In the genomic region with DNA sequence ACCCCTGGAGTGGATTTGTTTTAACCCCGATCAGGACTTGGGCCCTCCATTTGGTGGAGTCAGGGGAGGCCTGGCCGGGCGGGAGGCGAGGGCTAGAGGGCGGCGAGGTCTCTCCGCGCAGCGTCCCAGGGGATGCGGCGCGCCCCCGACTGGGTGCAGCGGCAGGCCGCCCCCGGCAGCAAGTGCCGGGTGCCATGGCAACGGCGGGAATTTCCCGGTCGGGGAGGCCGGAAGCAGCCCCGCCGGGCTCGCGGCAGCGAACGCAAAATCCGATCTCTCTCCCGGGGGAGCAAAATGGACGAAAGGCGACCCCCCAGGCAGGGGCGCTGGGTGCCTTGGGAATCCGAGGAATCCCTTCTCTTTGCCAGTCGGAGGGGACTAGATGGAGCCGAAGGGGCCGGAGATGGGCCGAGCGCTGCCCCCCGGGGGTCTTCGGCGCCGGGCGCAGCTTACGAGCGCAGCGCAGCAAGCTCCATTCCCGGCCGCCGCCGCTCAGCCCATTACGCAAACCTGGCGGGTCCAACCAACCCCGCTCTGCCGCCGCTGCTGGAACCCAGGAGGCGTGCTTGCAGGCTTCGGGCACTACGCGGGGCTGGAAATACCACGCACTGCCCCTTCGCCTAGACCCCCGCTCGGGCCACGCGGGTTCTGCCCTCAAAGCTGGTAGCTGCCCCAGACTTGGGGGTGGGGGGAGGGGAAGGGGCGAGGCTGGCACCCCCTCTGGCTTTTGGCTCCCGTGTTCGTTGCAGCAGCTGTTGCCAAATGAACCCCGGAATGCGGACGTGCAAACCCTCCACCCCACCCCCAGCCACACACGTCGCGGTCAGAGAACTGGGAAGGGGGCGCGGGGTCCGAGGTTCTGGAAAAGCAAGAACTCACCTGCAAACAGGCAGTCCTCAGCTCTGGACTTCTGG, we compare ENCODE assay signal across 8 cellular contexts.
DNase-seq lines count a peak whose midpoint lies in the region; ATAC-seq, FAIRE-seq and TF ChIP-seq lines count a peak whose summit lies in the region.
"Not testable (repeated sequence)": the region's sequence is repeated elsewhere in the genome, so short reads cannot be mapped to it uniquely, and the experiment has no call there.

No MANE protein-coding gene starts in this region.

- not testable (repeated sequence) for H3K27me3 ChIP-seq in BJ (ENCODE audit: control insufficient read depth, insufficient read depth, low read length); Karpas-422 (ENCODE audit: low read length)

- not testable (repeated sequence) for H3K9me3 Mint-ChIP-seq in activated B cell treated with CpG ODN at 0.5 μM for 24 hours; effector memory CD8-positive, alpha-beta T cell

- H3K4me2 ChIP-seq in Karpas-422 (ENCODE audit: low read depth, low read length, poor library complexity, severe bottlenecking): peak overlapping the region; percentile 44

- H3K4me3 Mint-ChIP-seq in activated B cell treated with CpG ODN at 0.5 μM for 24 hours: peak overlapping the region; percentile 90
- peak overlapping the region; percentile 72 to 85 for H3K4me3 Mint-ChIP-seq in effector memory CD8-positive, alpha-beta T cell

- intact Hi-C loops in activated B cell treated with CpG ODN at 0.5 μM for 24 hours (cut with micrococcal nuclease); kidney (cut with DNase I); posterior cingulate gyrus (cut with DNase I): not testable (repeated sequence)

- H3K4me3 ChIP-seq in BJ (ENCODE audit: low read depth, low read length): peak overlapping the region; percentile 41
- not testable (repeated sequence) for H3K4me3 ChIP-seq in Karpas-422 (ENCODE audit: low read length); kidney (ENCODE audit: low read length in 2 of 2)

- not testable (repeated sequence) for H3K36me3 ChIP-seq in BJ (ENCODE audit: control insufficient read depth, insufficient read depth, low read length); Karpas-422 (ENCODE audit: insufficient read depth, low read length); kidney (ENCODE audit: control insufficient read depth in 1 of 2, insufficient read depth in 2 of 2, low read length in 2 of 2)

- H3K27ac Mint-ChIP-seq in activated B cell treated with CpG ODN at 0.5 μM for 24 hours: peak overlapping the region; percentile 93
- peak overlapping the region; percentile 77 to 96 for H3K27ac Mint-ChIP-seq in effector memory CD8-positive, alpha-beta T cell

- not testable (repeated sequence) for FAIRE-seq in kidney (lab: Jason Lieb, UNC)

- H3K79me2 ChIP-seq in Karpas-422 (ENCODE audit: low read length): not testable (repeated sequence)

- H3K27me3 Mint-ChIP-seq in activated B cell treated with CpG ODN at 0.5 μM for 24 hours; effector memory CD8-positive, alpha-beta T cell: not testable (repeated sequence)

- POLR2A ChIA-PET in BJ (lab: Charles Lee); activated B cell treated with CpG ODN at 0.5 μM for 24 hours (lab: Charles Lee): not testable (repeated sequence)

- H3K36me3 Mint-ChIP-seq in activated B cell treated with CpG ODN at 0.5 μM for 24 hours (ENCODE audit: low read depth): not testable (repeated sequence)
- peaks cover 13% of the 10 kb centered on the region for H3K36me3 Mint-ChIP-seq in effector memory CD8-positive, alpha-beta T cell (ENCODE audit: insufficient read depth)

- CTCF ChIA-PET in BJ (lab: Yijun Ruan, JAX); activated B cell treated with CpG ODN at 0.5 μM for 24 hours (lab: Charles Lee): not testable (repeated sequence)

- H2AFZ ChIP-seq in Karpas-422 (ENCODE audit: low read length): not testable (repeated sequence)

- DNase-seq in BJ (ENCODE audit: low read depth); Karpas-422: not testable (repeated sequence)
- DNase-seq in activated B cell treated with CpG ODN at 0.5 μM for 24 hours: peak; percentile 67
- DNase-seq in activated gamma-delta T cell treated with anti-CD3 and anti-CD28 coated beads, Interleukin-2, amount 50 U/mL, for 16 hours (ENCODE audit: low read depth): peak; percentile 32
- peak; percentile 50 to 68 (median 59) for DNase-seq in effector memory CD8-positive, alpha-beta T cell
- peak; percentile 71 for DNase-seq in kidney
- peak in 6 of 10 donors; percentile 6 to 82 (median 36) for DNase-seq in posterior cingulate gyrus
- peak; percentile 59 for DNase-seq in stimulated activated CD8-positive, alpha-beta memory T cell treated with anti-CD3 and anti-CD28 coated beads, Interleukin-4, amount 100 ng/mL, for 48 hours

- H3K4me1 ChIP-seq in Karpas-422 (ENCODE audit: low read length); kidney (ENCODE audit: control insufficient read depth in 1 of 2, insufficient read depth in 1 of 2, low read depth in 1 of 2, low read length in 2 of 2): not testable (repeated sequence)

- ATAC-seq in activated B cell treated with CpG ODN at 0.5 μM for 24 hours (ENCODE audit: low read depth); effector memory CD8-positive, alpha-beta T cell (replicated peaks): not testable (repeated sequence)

- H3K9me3 ChIP-seq in Karpas-422 (ENCODE audit: low read length); kidney (ENCODE audit: control insufficient read depth in 1 of 2, low read length in 2 of 2): not testable (repeated sequence)

- not testable (repeated sequence) for H3K9ac ChIP-seq in Karpas-422 (ENCODE audit: low read length); kidney (ENCODE audit: low read length in 2 of 2)

- H3K9me2 ChIP-seq in Karpas-422 (replicated peaks; ENCODE audit: insufficient read depth, low read length): not testable (repeated sequence)

- H4K20me1 ChIP-seq in Karpas-422 (ENCODE audit: insufficient read depth, low read depth, low read length): not testable (repeated sequence)

- not testable (repeated sequence) for H3K4me1 Mint-ChIP-seq in activated B cell treated with CpG ODN at 0.5 μM for 24 hours; effector memory CD8-positive, alpha-beta T cell (ENCODE audit: low read depth in 2 of 2)

- not testable (repeated sequence) for H3K27ac ChIP-seq in Karpas-422 (ENCODE audit: low read length); kidney (ENCODE audit: low read depth in 2 of 2, low read length in 2 of 2)

- TF ChIP-seq CTCF in BJ (IDR thresholded peaks at IDR 0.05; ENCODE audit: insufficient read depth, low read depth, low read length); activated B cell treated with CpG ODN at 0.5 μM for 24 hours (IDR thresholded peaks at IDR 0.05); kidney (IDR thresholded peaks at IDR 0.05; ENCODE audit: borderline replicate concordance, extremely low read depth, insufficient read depth): not testable (repeated sequence)
